17 cellular contexts compared by ENCODE assay signal in the genomic region with DNA sequence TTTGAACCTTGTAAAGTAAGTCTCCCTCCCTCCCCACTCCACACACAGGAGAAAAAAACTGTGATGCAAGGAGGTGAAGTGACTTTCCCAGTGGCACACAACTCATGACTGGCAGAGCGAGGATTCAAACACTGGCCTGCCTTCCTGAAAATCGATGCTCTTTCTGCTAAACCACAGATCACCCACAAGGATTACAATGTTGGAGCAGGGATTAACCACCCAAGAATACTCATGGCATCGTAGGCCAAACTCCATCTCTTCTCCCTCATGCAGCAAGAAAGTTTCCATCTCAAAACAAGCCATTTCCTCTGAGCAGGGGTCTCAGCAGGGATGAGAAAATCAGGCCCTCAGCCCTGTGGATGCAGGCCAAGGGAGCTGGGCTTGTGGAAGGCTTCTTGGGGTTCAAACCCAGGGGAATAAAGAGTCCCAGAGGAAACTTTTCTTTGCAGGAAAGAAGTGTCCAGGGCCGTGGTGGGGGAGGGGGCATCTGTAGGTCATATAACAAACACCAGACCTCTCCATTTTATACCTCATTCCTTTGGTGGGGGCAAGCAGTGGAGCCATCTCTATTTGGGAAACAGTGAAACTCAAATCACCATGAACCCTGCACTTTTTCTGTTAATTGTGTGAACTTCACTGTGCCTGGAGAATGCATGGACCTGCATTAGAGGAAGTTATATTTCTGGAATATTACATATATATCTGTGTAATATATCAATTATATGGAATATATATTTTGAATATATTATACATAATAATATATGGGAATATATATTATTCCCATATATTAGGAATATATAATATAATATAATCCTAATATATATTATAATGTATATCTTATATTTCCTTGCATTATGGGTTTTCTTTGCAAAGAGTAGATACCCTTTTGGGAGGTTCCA.
"Had no signal": no experiment of that assay in that cellular context is flagged by ENCODE, and none has a peak within 500 bp of the region (broad histone marks: within the 10 kb centered on the region; RNA-seq: fewer than 3 reads in every experiment).

No MANE protein-coding gene starts in this region.

- H3K9me3 Mint-ChIP-seq: activated T-helper 17 cell treated with anti-CD3 and anti-CD28 coated beads, Interleukin-2, amount 50 U/mL, for 72 hours; effector memory CD8-positive, alpha-beta T cell; stimulated activated memory B cell treated with anti-CD40 and anti-IgM and Interleukin-4, amounts not matched to agents 10 μg/mL and 1 μg/mL and 100 μg/mL, for 72 hours had no signal

- H3K36me3 ChIP-seq: gastroesophageal sphincter, left ventricle myocardium inferior, ovary, tibial artery had no signal

- H3K4me3 ChIP-seq: gastroesophageal sphincter, left ventricle myocardium inferior, ovary, SK-N-MC, tibial artery had no signal

- DNase-seq: activated CD4-positive, alpha-beta T cell treated with anti-CD3 and anti-CD28 coated beads for 1 hour; activated CD4-positive, alpha-beta T cell treated with anti-CD3 and anti-CD28 coated beads, Interleukin-2, amount 50 U/mL, for 4 hours; activated naive CD4-positive, alpha-beta T cell treated with Interleukin-2 at 50 U/mL for 16 hours; anterior cingulate cortex; cerebellar nuclear complex; dermis blood vessel endothelial cell; effector memory CD8-positive, alpha-beta T cell; left ventricle myocardium inferior; mesenchymal stem cell; nephron progenitor cell; ovary; stimulated activated CD4-positive, alpha-beta T cell treated with anti-CD3 and anti-CD28 coated beads, Interleukin-1b, Interleukin-23, amount 100 ng/mL, for 48 hours; tibial artery had no signal

- H3K27ac ChIP-seq: gastroesophageal sphincter, left ventricle myocardium inferior, ovary, SK-N-MC, tibial artery had no signal

- H3K9me3 ChIP-seq: gastroesophageal sphincter, left ventricle myocardium inferior, ovary, tibial artery had no signal

- H3K27me3 ChIP-seq: gastroesophageal sphincter, ovary, tibial artery had no signal

- H3K36me3 Mint-ChIP-seq: stimulated activated memory B cell treated with anti-CD40 and anti-IgM and Interleukin-4, amounts not matched to agents 10 μg/mL and 1 μg/mL and 100 μg/mL, for 72 hours had no signal

- H3K27ac Mint-ChIP-seq: activated T-helper 17 cell treated with anti-CD3 and anti-CD28 coated beads, Interleukin-2, amount 50 U/mL, for 72 hours; effector memory CD8-positive, alpha-beta T cell; nephron progenitor cell; stimulated activated memory B cell treated with anti-CD40 and anti-IgM and Interleukin-4, amounts not matched to agents 10 μg/mL and 1 μg/mL and 100 μg/mL, for 72 hours had no signal

- H3K4me3 Mint-ChIP-seq: activated T-helper 17 cell treated with anti-CD3 and anti-CD28 coated beads, Interleukin-2, amount 50 U/mL, for 72 hours; effector memory CD8-positive, alpha-beta T cell; nephron progenitor cell; stimulated activated memory B cell treated with anti-CD40 and anti-IgM and Interleukin-4, amounts not matched to agents 10 μg/mL and 1 μg/mL and 100 μg/mL, for 72 hours had no signal
